In genomic region chr11:10657308-10658271, GRCh38 we compare ENCODE assay signal across 8 cellular contexts. TPM values are rescaled to one million over a fixed set of nuclear protein-coding genes. Genes with fewer than 3 reads are reported as not detected.
DNase-seq lines count a peak whose midpoint lies in the region; ATAC-seq and TF ChIP-seq lines count a peak whose summit lies in the region.

No MANE protein-coding gene starts in this region.

- peak overlapping the region; percentile 74 for H3K27ac Mint-ChIP-seq in T-helper 1 cell treated with Interleukin-12 subunit alpha and Interleukin-12 subunit beta and Interleukin-4 antibody, amounts not matched to agents 30 μg/mL and 1 μg/mL, for 36 hours
- no peak overlapping the region for H3K27ac Mint-ChIP-seq in endothelial cell (ENCODE audit: unreplicated experiment)

- no peak for TF ChIP-seq CTCF in endothelial cell (IDR thresholded peaks at IDR 0.05; ENCODE audit: unreplicated experiment)

- DNase-seq in hepatic stellate cell (ENCODE audit: low spot score) = peak; percentile 72
- DNase-seq in medulla oblongata (ENCODE audit: extremely low spot score) = no peak
- DNase-seq in GF-D8 (lab: John Stamatoyannopoulos, UW) = no peak
- DNase-seq in endothelial cell (ENCODE audit: low spot score) = no peak

- H3K27me3 ChIP-seq in thymus (ENCODE audit: control insufficient read depth, insufficient read depth) = no peaks in the 10 kb centered on the region

- H3K4me1 ChIP-seq in thymus (ENCODE audit: control insufficient read depth, insufficient read depth, low read length) = no peaks in the 10 kb centered on the region

- no peaks in the 10 kb centered on the region for H3K36me3 ChIP-seq in thymus (ENCODE audit: control insufficient read depth, insufficient read depth)

- no peaks in the 10 kb centered on the region for H3K9me3 Mint-ChIP-seq in T-helper 1 cell treated with Interleukin-12 subunit alpha and Interleukin-12 subunit beta and Interleukin-4 antibody, amounts not matched to agents 30 μg/mL and 1 μg/mL, for 36 hours
- H3K9me3 Mint-ChIP-seq in endothelial cell (ENCODE audit: unreplicated experiment) = no peaks in the 10 kb centered on the region

- ATAC-seq in GM18511 (IDR thresholded peaks at IDR 0.05; ENCODE audit: unreplicated experiment) (peak; percentile 69), HG02588 (IDR thresholded peaks at IDR 0.05; ENCODE audit: unreplicated experiment) (peak; percentile 65)

- H3K9me3 ChIP-seq in thymus (ENCODE audit: control insufficient read depth) = no peaks in the 10 kb centered on the region

- H3K4me1 Mint-ChIP-seq in T-helper 1 cell treated with Interleukin-12 subunit alpha and Interleukin-12 subunit beta and Interleukin-4 antibody, amounts not matched to agents 30 μg/mL and 1 μg/mL, for 36 hours (ENCODE audit: low read depth) = peaks cover 18% of the 10 kb centered on the region
- H3K4me1 Mint-ChIP-seq in endothelial cell (ENCODE audit: unreplicated experiment) = peaks cover 21% of the 10 kb centered on the region

- peak overlapping the region; percentile 25 for H3K4me3 Mint-ChIP-seq in T-helper 1 cell treated with Interleukin-12 subunit alpha and Interleukin-12 subunit beta and Interleukin-4 antibody, amounts not matched to agents 30 μg/mL and 1 μg/mL, for 36 hours
- no peak overlapping the region for H3K4me3 Mint-ChIP-seq in endothelial cell (ENCODE audit: unreplicated experiment)

- no peak overlapping the region for H3K4me3 ChIP-seq in thymus (ENCODE audit: low read length)

- no peaks in the 10 kb centered on the region for H3K27me3 Mint-ChIP-seq in T-helper 1 cell treated with Interleukin-12 subunit alpha and Interleukin-12 subunit beta and Interleukin-4 antibody, amounts not matched to agents 30 μg/mL and 1 μg/mL, for 36 hours (ENCODE audit: low read depth)
- H3K27me3 Mint-ChIP-seq in endothelial cell (ENCODE audit: unreplicated experiment) = no peaks in the 10 kb centered on the region

- peak overlapping the region; percentile 73 for H3K27ac ChIP-seq in thymus (ENCODE audit: low read depth)

- H3K36me3 Mint-ChIP-seq in T-helper 1 cell treated with Interleukin-12 subunit alpha and Interleukin-12 subunit beta and Interleukin-4 antibody, amounts not matched to agents 30 μg/mL and 1 μg/mL, for 36 hours (ENCODE audit: low read depth) = no peaks in the 10 kb centered on the region
- H3K36me3 Mint-ChIP-seq in endothelial cell (ENCODE audit: low read depth, unreplicated experiment) = no peaks in the 10 kb centered on the region

- 85% methylated on average over 20 of the region's 20 CpGs for WGBS in thymus

RNA-seq across cellular contexts. Expression of gene IRAG1, which starts 36.0 kb away (rescaled TPM):
- 3.1 TPM for polyA plus RNA-seq in thymus
- total RNA-seq in endothelial cell (ENCODE audit: unreplicated experiment) = 8.7 TPM
